9 cellular contexts compared by ENCODE assay signal in genomic region chr7:95871078-95871848, GRCh38.
A peak's percentile ranks its signal among the peaks of the same experiment; 100 is the strongest.
DNase-seq lines count a peak whose midpoint lies in the region; ATAC-seq, FAIRE-seq and TF ChIP-seq lines count a peak whose summit lies in the region.
"Had no signal": no experiment of that assay in that cellular context is flagged by ENCODE, and none has a peak within 500 bp of the region (broad histone marks: within the 10 kb centered on the region; RNA-seq: fewer than 3 reads in every experiment).

No MANE protein-coding gene starts in this region.

- no peak overlapping the region for H2AK5ac ChIP-seq in mesendoderm (ENCODE audit: low read length)

- no peak overlapping the region for H3K4me3 Mint-ChIP-seq in activated T-helper 2 cell treated with anti-CD3 and anti-CD28 coated beads, Interferon-gamma antibody, Interleukin-2, Interleukin-4, amounts not matched to agents 10 μg/mL and 5 μg/mL and 100 μg/mL, durations not matched to agents 14 hours and 24 hours and 36 hours (ENCODE audit: low read depth)
- H3K4me3 Mint-ChIP-seq: memory B cell had no signal

- H3K27ac ChIP-seq in dorsolateral prefrontal cortex (no peak overlapping the region), mesendoderm (ENCODE audit: low read depth, low read length) (no peak overlapping the region)

- H3K4me1 Mint-ChIP-seq in activated T-helper 2 cell treated with anti-CD3 and anti-CD28 coated beads, Interferon-gamma antibody, Interleukin-2, Interleukin-4, amounts not matched to agents 10 μg/mL and 5 μg/mL and 100 μg/mL, durations not matched to agents 14 hours and 24 hours and 36 hours (ENCODE audit: low read depth): no peaks in the 10 kb centered on the region

- H3K23ac ChIP-seq in mesendoderm (ENCODE audit: low read length): no peak overlapping the region

- H4K5ac ChIP-seq in mesendoderm (ENCODE audit: low read length): no peak overlapping the region

- WGBS in mesendoderm (ENCODE audit: extremely low coverage, insufficient coverage, low lambda C conversion rate): no CpG with 5 or more reads among the region's 6 CpGs

- H3K27me3 Mint-ChIP-seq in activated T-helper 2 cell treated with anti-CD3 and anti-CD28 coated beads, Interferon-gamma antibody, Interleukin-2, Interleukin-4, amounts not matched to agents 10 μg/mL and 5 μg/mL and 100 μg/mL, durations not matched to agents 14 hours and 24 hours and 36 hours (ENCODE audit: low read depth): no peaks in the 10 kb centered on the region

- no peak overlapping the region for H3K4me2 ChIP-seq in mesendoderm (ENCODE audit: low read length)

- no peaks in the 10 kb centered on the region for H3K9me3 Mint-ChIP-seq in activated T-helper 2 cell treated with anti-CD3 and anti-CD28 coated beads, Interferon-gamma antibody, Interleukin-2, Interleukin-4, amounts not matched to agents 10 μg/mL and 5 μg/mL and 100 μg/mL, durations not matched to agents 14 hours and 24 hours and 36 hours
- H3K9me3 Mint-ChIP-seq: memory B cell had no signal

- H3K27ac Mint-ChIP-seq in activated T-helper 2 cell treated with anti-CD3 and anti-CD28 coated beads, Interferon-gamma antibody, Interleukin-2, Interleukin-4, amounts not matched to agents 10 μg/mL and 5 μg/mL and 100 μg/mL, durations not matched to agents 14 hours and 24 hours and 36 hours: no peak overlapping the region
- H3K27ac Mint-ChIP-seq: memory B cell had no signal

- no peaks in the 10 kb centered on the region for H3K36me3 Mint-ChIP-seq in activated T-helper 2 cell treated with anti-CD3 and anti-CD28 coated beads, Interferon-gamma antibody, Interleukin-2, Interleukin-4, amounts not matched to agents 10 μg/mL and 5 μg/mL and 100 μg/mL, durations not matched to agents 14 hours and 24 hours and 36 hours (ENCODE audit: low read depth)
- H3K36me3 Mint-ChIP-seq: memory B cell had no signal

- no peak overlapping the region for H3K9ac ChIP-seq in mesendoderm (ENCODE audit: low read length)

- intact Hi-C loops in dorsolateral prefrontal cortex (cut with DNase I): loop anchor here (1.0 to 10.0 kb wide), 2 partner anchors 146 to 148 kb away; no protein-coding TSS in a partner anchor
- intact Hi-C loops in activated T-helper 2 cell treated with anti-CD3 and anti-CD28 coated beads, Interferon-gamma antibody, Interleukin-2, Interleukin-4, amounts not matched to agents 10 μg/mL and 5 μg/mL and 100 μg/mL, durations not matched to agents 14 hours and 24 hours and 36 hours (cut with micrococcal nuclease): loop anchor here (1.0 to 5.0 kb wide), 2 partner anchors 148 to 359 kb away; no protein-coding TSS in a partner anchor

- no peak overlapping the region for H4K8ac ChIP-seq in mesendoderm (ENCODE audit: low read depth, low read length)

- H3K4me3 ChIP-seq in dorsolateral prefrontal cortex: no peak overlapping the region
- H3K4me3 ChIP-seq in mesendoderm (ENCODE audit: low read length): no peak overlapping the region

- peak; percentile 36 for FAIRE-seq in GM18507 (lab: Jason Lieb, UNC)

- H3K4ac ChIP-seq in mesendoderm (ENCODE audit: low read depth, low read length): no peak overlapping the region

- no peaks in the 10 kb centered on the region for H3K27me3 ChIP-seq in dorsolateral prefrontal cortex
- no peaks in the 10 kb centered on the region for H3K27me3 ChIP-seq in mesendoderm (ENCODE audit: insufficient read depth, low read length, poor library complexity)

- H3K56ac ChIP-seq in mesendoderm (ENCODE audit: low read length): no peak overlapping the region

- H3K79me2 ChIP-seq in mesendoderm (ENCODE audit: control insufficient read depth, insufficient read depth, low read length): no peaks in the 10 kb centered on the region

- H2BK15ac ChIP-seq in mesendoderm (replicated peaks; ENCODE audit: low read depth): no peak overlapping the region

- H3K4me1 ChIP-seq in mesendoderm (ENCODE audit: control insufficient read depth, low read depth, low read length): no peaks in the 10 kb centered on the region

- H3K79me1 ChIP-seq in mesendoderm (ENCODE audit: low read length): no peaks in the 10 kb centered on the region

- H3K36me3 ChIP-seq in mesendoderm (ENCODE audit: control insufficient read depth, insufficient read depth, low read length): no peaks in the 10 kb centered on the region

- H2BK120ac ChIP-seq in mesendoderm (ENCODE audit: low read depth, low read length): no peak overlapping the region

- H2BK5ac ChIP-seq in mesendoderm (ENCODE audit: low read length): no peak overlapping the region

- TF ChIP-seq CTCF in dorsolateral prefrontal cortex (IDR thresholded peaks at IDR 0.05 in 54 of 56, conservative IDR thresholded peaks at IDR 0.05 in 2 of 56; ENCODE audit: low read depth in 1 of 56, partially characterized antibody in 56 of 56): peak; percentile 57 to 90 (median 76)

- no peak overlapping the region for H3K18ac ChIP-seq in mesendoderm (ENCODE audit: low read length)

- ATAC-seq in HG03196 (IDR thresholded peaks at IDR 0.05; ENCODE audit: unreplicated experiment): no peak

- DNase-seq in Ammon's horn (ENCODE audit: low spot score): peak; percentile 73
- DNase-seq in GM18507 (ENCODE audit: extremely low spot score, insufficient read length, low read depth): peak; percentile 9
- peak; percentile 26 for DNase-seq in HuH-7 (ENCODE audit: low spot score)
- peak; percentile 81 for DNase-seq in NOMO-1 treated with DMSO at 0.1 percent for 48 hours (lab: John Stamatoyannopoulos, UW; ENCODE audit: unreplicated experiment)
- peak in 4 of 10 donors; percentile 10 to 61 (median 41) for DNase-seq in dorsolateral prefrontal cortex
- peak; percentile 73 for DNase-seq in mesendoderm
- DNase-seq in activated T-helper 2 cell treated with anti-CD3 and anti-CD28 coated beads, Interferon-gamma antibody, Interleukin-2, Interleukin-4, amounts not matched to agents 10 μg/mL and 5 μg/mL and 100 μg/mL, durations not matched to agents 14 hours and 24 hours and 36 hours (ENCODE audit: low spot score): no peak
